Comparison of ENCODE assay signal across 1 cellular context in the genomic region with DNA sequence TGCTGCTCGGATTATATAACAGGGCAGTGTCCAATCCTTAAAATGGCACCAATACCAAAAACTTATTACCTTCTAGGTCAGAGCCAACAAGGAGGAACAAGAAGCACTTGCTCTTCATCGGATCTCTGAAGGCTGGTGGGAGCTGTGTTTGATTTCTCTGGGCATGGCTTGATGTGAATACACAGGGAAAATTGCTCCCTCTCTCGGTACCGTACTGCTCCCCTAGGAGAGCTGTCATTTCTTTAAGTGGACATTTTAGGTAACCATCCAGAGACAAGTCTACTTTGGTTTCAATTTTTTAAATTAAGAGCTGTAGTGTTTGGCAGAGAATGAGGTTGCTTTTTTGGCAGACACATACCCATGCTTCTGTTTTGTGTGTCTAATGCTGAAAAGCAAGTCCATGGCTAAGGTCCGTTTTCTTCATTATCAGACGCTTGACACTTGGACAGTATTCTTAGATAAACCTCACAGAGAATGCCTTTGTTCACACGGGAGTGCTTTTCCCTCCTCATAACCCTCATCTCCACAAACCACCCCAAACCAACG.
TF ChIP-seq lines count a peak whose summit lies in the region.

No MANE protein-coding gene starts in this region.

TF ChIP-seq in GM23338, 12 proteins besides CTCF, POLR2A, EP300 and RAD21 (continued from another document):
- TF ChIP-seq, protein P1, sequence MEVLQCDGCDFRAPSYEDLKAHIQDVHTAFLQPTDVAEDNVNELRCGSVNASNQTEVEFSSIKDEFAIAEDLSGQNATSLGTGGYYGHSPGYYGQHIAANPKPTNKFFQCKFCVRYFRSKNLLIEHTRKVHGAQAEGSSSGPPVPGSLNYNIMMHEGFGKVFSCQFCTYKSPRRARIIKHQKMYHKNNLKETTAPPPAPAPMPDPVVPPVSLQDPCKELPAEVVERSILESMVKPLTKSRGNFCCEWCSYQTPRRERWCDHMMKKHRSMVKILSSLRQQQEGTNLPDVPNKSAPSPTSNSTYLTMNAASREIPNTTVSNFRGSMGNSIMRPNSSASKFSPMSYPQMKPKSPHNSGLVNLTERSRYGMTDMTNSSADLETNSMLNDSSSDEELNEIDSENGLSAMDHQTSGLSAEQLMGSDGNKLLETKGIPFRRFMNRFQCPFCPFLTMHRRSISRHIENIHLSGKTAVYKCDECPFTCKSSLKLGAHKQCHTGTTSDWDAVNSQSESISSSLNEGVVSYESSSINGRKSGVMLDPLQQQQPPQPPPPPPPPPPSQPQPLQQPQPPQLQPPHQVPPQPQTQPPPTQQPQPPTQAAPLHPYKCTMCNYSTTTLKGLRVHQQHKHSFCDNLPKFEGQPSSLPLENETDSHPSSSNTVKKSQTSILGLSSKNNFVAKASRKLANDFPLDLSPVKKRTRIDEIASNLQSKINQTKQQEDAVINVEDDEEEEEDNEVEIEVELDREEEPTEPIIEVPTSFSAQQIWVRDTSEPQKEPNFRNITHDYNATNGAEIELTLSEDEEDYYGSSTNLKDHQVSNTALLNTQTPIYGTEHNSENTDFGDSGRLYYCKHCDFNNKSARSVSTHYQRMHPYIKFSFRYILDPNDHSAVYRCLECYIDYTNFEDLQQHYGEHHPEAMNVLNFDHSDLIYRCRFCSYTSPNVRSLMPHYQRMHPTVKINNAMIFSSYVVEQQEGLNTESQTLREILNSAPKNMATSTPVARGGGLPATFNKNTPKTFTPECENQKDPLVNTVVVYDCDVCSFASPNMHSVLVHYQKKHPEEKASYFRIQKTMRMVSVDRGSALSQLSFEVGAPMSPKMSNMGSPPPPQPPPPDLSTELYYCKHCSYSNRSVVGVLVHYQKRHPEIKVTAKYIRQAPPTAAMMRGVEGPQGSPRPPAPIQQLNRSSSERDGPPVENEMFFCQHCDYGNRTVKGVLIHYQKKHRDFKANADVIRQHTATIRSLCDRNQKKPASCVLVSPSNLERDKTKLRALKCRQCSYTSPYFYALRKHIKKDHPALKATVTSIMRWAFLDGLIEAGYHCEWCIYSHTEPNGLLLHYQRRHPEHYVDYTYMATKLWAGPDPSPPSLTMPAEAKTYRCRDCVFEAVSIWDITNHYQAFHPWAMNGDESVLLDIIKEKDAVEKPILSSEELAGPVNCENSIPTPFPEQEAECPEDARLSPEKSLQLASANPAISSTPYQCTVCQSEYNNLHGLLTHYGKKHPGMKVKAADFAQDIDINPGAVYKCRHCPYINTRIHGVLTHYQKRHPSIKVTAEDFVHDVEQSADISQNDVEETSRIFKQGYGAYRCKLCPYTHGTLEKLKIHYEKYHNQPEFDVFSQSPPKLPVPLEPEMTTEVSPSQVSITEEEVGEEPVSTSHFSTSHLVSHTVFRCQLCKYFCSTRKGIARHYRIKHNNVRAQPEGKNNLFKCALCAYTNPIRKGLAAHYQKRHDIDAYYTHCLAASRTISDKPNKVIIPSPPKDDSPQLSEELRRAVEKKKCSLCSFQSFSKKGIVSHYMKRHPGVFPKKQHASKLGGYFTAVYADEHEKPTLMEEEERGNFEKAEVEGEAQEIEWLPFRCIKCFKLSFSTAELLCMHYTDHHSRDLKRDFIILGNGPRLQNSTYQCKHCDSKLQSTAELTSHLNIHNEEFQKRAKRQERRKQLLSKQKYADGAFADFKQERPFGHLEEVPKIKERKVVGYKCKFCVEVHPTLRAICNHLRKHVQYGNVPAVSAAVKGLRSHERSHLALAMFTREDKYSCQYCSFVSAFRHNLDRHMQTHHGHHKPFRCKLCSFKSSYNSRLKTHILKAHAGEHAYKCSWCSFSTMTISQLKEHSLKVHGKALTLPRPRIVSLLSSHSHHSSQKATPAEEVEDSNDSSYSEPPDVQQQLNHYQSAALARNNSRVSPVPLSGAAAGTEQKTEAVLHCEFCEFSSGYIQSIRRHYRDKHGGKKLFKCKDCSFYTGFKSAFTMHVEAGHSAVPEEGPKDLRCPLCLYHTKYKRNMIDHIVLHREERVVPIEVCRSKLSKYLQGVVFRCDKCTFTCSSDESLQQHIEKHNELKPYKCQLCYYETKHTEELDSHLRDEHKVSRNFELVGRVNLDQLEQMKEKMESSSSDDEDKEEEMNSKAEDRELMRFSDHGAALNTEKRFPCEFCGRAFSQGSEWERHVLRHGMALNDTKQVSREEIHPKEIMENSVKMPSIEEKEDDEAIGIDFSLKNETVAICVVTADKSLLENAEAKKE (CRISPR knock-in tag; IDR thresholded peaks at IDR 0.05): no peak
- TF ChIP-seq NANOG (IDR thresholded peaks at IDR 0.05; ENCODE audit: borderline replicate concordance): no peak
- TF ChIP-seq POLR2AphosphoS5 (IDR thresholded peaks at IDR 0.05; ENCODE audit: low read depth): no peak
- no peak for TF ChIP-seq EZH2 (IDR thresholded peaks at IDR 0.05; ENCODE audit: low read depth, unreplicated experiment)
- TF ChIP-seq ZNF114 (CRISPR knock-in tag; IDR thresholded peaks at IDR 0.05): no peak
- TF ChIP-seq, protein P2, sequence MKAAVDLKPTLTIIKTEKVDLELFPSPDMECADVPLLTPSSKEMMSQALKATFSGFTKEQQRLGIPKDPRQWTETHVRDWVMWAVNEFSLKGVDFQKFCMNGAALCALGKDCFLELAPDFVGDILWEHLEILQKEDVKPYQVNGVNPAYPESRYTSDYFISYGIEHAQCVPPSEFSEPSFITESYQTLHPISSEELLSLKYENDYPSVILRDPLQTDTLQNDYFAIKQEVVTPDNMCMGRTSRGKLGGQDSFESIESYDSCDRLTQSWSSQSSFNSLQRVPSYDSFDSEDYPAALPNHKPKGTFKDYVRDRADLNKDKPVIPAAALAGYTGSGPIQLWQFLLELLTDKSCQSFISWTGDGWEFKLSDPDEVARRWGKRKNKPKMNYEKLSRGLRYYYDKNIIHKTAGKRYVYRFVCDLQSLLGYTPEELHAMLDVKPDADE (IDR thresholded peaks at IDR 0.05): no peak
- no peak for TF ChIP-seq CREB1 (CRISPR knock-in tag; IDR thresholded peaks at IDR 0.05; ENCODE audit: low read depth)
- TF ChIP-seq JUNB (IDR thresholded peaks at IDR 0.05; ENCODE audit: unreplicated experiment): no peak
- TF ChIP-seq, protein P3, sequence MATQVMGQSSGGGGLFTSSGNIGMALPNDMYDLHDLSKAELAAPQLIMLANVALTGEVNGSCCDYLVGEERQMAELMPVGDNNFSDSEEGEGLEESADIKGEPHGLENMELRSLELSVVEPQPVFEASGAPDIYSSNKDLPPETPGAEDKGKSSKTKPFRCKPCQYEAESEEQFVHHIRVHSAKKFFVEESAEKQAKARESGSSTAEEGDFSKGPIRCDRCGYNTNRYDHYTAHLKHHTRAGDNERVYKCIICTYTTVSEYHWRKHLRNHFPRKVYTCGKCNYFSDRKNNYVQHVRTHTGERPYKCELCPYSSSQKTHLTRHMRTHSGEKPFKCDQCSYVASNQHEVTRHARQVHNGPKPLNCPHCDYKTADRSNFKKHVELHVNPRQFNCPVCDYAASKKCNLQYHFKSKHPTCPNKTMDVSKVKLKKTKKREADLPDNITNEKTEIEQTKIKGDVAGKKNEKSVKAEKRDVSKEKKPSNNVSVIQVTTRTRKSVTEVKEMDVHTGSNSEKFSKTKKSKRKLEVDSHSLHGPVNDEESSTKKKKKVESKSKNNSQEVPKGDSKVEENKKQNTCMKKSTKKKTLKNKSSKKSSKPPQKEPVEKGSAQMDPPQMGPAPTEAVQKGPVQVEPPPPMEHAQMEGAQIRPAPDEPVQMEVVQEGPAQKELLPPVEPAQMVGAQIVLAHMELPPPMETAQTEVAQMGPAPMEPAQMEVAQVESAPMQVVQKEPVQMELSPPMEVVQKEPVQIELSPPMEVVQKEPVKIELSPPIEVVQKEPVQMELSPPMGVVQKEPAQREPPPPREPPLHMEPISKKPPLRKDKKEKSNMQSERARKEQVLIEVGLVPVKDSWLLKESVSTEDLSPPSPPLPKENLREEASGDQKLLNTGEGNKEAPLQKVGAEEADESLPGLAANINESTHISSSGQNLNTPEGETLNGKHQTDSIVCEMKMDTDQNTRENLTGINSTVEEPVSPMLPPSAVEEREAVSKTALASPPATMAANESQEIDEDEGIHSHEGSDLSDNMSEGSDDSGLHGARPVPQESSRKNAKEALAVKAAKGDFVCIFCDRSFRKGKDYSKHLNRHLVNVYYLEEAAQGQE (IDR thresholded peaks at IDR 0.05; ENCODE audit: unreplicated experiment): no peak
- TF ChIP-seq ZNF331 (CRISPR knock-in tag; IDR thresholded peaks at IDR 0.05; ENCODE audit: low read depth): no peak
- TF ChIP-seq EZH2phosphoT487 (IDR thresholded peaks at IDR 0.05; ENCODE audit: unreplicated experiment): no peak
